In the genomic region with DNA sequence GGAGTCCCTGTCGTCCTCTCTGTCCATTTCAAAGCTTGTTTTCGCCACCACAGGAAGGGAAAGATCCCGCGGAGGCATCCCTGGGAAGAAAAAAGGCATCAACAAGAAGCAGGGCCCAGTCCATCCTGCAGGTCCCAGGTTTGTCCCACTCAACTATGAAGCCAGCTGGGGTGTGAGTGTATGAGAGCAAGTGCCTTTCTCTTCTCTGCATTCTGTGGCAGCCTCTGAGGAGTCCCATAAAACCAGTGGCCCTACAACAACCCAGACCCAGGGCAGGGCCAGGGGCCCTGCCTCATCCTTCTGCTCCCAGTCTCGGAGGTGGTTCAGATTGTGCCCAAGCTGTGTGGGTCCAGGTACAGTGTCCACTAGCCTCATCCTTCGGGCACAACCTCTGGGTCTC, we compare ENCODE assay signal across 38 cellular contexts. TPM values are rescaled to one million over a fixed set of nuclear protein-coding genes. Genes with fewer than 3 reads are reported as not detected.
"Had no signal": no experiment of that assay in that cellular context is flagged by ENCODE, and none has a peak within 500 bp of the region (broad histone marks: within the 10 kb centered on the region; RNA-seq: fewer than 3 reads in every experiment).

No MANE protein-coding gene starts in this region.

- H3K4me1 ChIP-seq: adrenal gland, ascending aorta had no signal

- H3K9me3 ChIP-seq: adrenal gland, ascending aorta had no signal

- H3K27me3 Mint-ChIP-seq: activated B cell treated with CpG ODN at 0.5 μM for 24 hours; activated CD4-positive, alpha-beta memory T cell treated with anti-CD3 and anti-CD28 coated beads for 36 hours; activated CD4-positive, alpha-beta T cell treated with anti-CD3 and anti-CD28 coated beads, Interleukin-2, amount 10 ng/mL, durations not matched to agents 24 days and 14 days; activated CD8-positive, alpha-beta T cell treated with anti-CD3 and anti-CD28 coated beads for 36 hours; activated naive CD8-positive, alpha-beta T cell treated with anti-CD3 and anti-CD28 coated beads for 36 hours; activated T-helper 17 cell treated with anti-CD3 and anti-CD28 coated beads, Interleukin-2, amount 50 U/mL, for 72 hours; central memory CD8-positive, alpha-beta T cell had no signal

- FAIRE-seq: TTC549 had no signal

- H3K4me3 ChIP-seq: adrenal gland, ascending aorta, cardiac muscle cell had no signal

- H3K4me1 Mint-ChIP-seq: activated B cell treated with CpG ODN at 0.5 μM for 24 hours; activated CD4-positive, alpha-beta T cell treated with anti-CD3 and anti-CD28 coated beads, Interleukin-2, amount 10 ng/mL, durations not matched to agents 24 days and 14 days; activated naive CD8-positive, alpha-beta T cell treated with anti-CD3 and anti-CD28 coated beads for 36 hours; activated T-helper 17 cell treated with anti-CD3 and anti-CD28 coated beads, Interleukin-2, amount 50 U/mL, for 72 hours; central memory CD8-positive, alpha-beta T cell had no signal

- H3K36me3 Mint-ChIP-seq: activated CD4-positive, alpha-beta memory T cell treated with anti-CD3 and anti-CD28 coated beads for 36 hours; activated naive CD8-positive, alpha-beta T cell treated with anti-CD3 and anti-CD28 coated beads for 36 hours had no signal

- H3K27ac ChIP-seq: adrenal gland, ascending aorta, cardiac muscle cell, VCaP had no signal

- H3K4me3 Mint-ChIP-seq: activated B cell treated with CpG ODN at 0.5 μM for 24 hours; activated CD4-positive, alpha-beta memory T cell treated with anti-CD3 and anti-CD28 coated beads for 36 hours; activated CD4-positive, alpha-beta T cell treated with anti-CD3 and anti-CD28 coated beads, Interleukin-2, amount 10 ng/mL, durations not matched to agents 24 days and 14 days; activated CD8-positive, alpha-beta T cell treated with anti-CD3 and anti-CD28 coated beads for 36 hours; activated naive CD4-positive, alpha-beta T cell treated with anti-CD3 and anti-CD28 coated beads for 36 hours; activated naive CD8-positive, alpha-beta T cell treated with anti-CD3 and anti-CD28 coated beads for 36 hours; activated T-cell treated with anti-CD3 and anti-CD28 coated beads, Interleukin-2, amount 50 U/mL, for 4 hours; activated T-cell treated with anti-CD3 and anti-CD28 coated beads, Interleukin-2, amount 50 U/mL, for 72 hours; activated T-helper 1 cell treated with anti-CD3 and anti-CD28 coated beads, Interleukin-12 subunit alpha, Interleukin-12 subunit beta, Interleukin-2, Interleukin-4 antibody, amounts not matched to agents 30 ng/mL and 10 ng/mL and 1 ng/mL, durations not matched to agents 14 hours and 24 hours and 36 hours; activated T-helper 17 cell treated with anti-CD3 and anti-CD28 coated beads, Interleukin-2, amount 50 U/mL, for 72 hours; brain; central memory CD8-positive, alpha-beta T cell; T-helper 1 cell treated with Interleukin-12 subunit alpha and Interleukin-12 subunit beta and Interleukin-4 antibody, amounts not matched to agents 30 μg/mL and 1 μg/mL, for 36 hours; T-helper 2 cell treated with Interferon-gamma antibody and Interleukin-4, amounts not matched to agents 5 μg/mL and 100 μg/mL, for 36 hours had no signal

- H3K27ac Mint-ChIP-seq: activated B cell treated with CpG ODN at 0.5 μM for 24 hours; activated CD4-positive, alpha-beta memory T cell treated with anti-CD3 and anti-CD28 coated beads for 36 hours; activated CD4-positive, alpha-beta T cell treated with anti-CD3 and anti-CD28 coated beads, Interleukin-2, amount 10 ng/mL, durations not matched to agents 24 days and 14 days; activated CD8-positive, alpha-beta T cell treated with anti-CD3 and anti-CD28 coated beads for 36 hours; activated naive CD4-positive, alpha-beta T cell treated with anti-CD3 and anti-CD28 coated beads for 36 hours; activated naive CD4-positive, alpha-beta T cell treated with anti-CD3 and anti-CD28 coated beads, Interleukin-2, amount 50 U/mL, for 72 hours; activated naive CD8-positive, alpha-beta T cell treated with anti-CD3 and anti-CD28 coated beads for 36 hours; activated T-cell treated with anti-CD3 and anti-CD28 coated beads, Interleukin-2, amount 50 U/mL, for 72 hours; activated T-helper 1 cell treated with anti-CD3 and anti-CD28 coated beads, Interleukin-12 subunit alpha, Interleukin-12 subunit beta, Interleukin-2, Interleukin-4 antibody, amounts not matched to agents 30 ng/mL and 10 ng/mL and 1 ng/mL, durations not matched to agents 14 hours and 24 hours and 36 hours; activated T-helper 17 cell treated with anti-CD3 and anti-CD28 coated beads, Interleukin-2, amount 50 U/mL, for 72 hours; brain; T-helper 1 cell treated with Interleukin-12 subunit alpha and Interleukin-12 subunit beta and Interleukin-4 antibody, amounts not matched to agents 30 μg/mL and 1 μg/mL, for 36 hours; T-helper 2 cell treated with Interferon-gamma antibody and Interleukin-4, amounts not matched to agents 5 μg/mL and 100 μg/mL, for 36 hours had no signal

- DNase-seq: activated B cell treated with CpG ODN at 0.5 μM for 24 hours; activated CD4-positive, alpha-beta memory T cell treated with anti-CD3 and anti-CD28 coated beads for 36 hours; activated CD4-positive, alpha-beta T cell treated with anti-CD3 and anti-CD28 coated beads for 4 hours; activated CD4-positive, alpha-beta T cell treated with anti-CD3 and anti-CD28 coated beads, Interleukin-2, amount 10 ng/mL, durations not matched to agents 24 days and 14 days; activated CD4-positive, alpha-beta T cell treated with anti-CD3 and anti-CD28 coated beads, Interleukin-2, amount 50 U/mL, for 1 hour; activated CD4-positive, alpha-beta T cell treated with anti-CD3 and anti-CD28 coated beads, Interleukin-2, amount 50 U/mL, for 4 hours; activated CD4-positive, CD25-positive, alpha-beta regulatory T cell treated with anti-CD3 and anti-CD28 coated beads, Interleukin-2, amount 50 U/mL, for 72 hours; activated CD8-positive, alpha-beta memory T cell treated with anti-CD3 and anti-CD28 coated beads, Interleukin-2, amount 50 U/mL, for 4 hours; activated CD8-positive, alpha-beta T cell treated with anti-CD3 and anti-CD28 coated beads for 36 hours; activated effector memory CD4-positive, alpha-beta T cell treated with anti-CD3 and anti-CD28 coated beads, Interleukin-2, amount 50 U/mL, for 16 hours; activated gamma-delta T cell treated with Interleukin-2 at 50 U/mL for 16 hours; activated naive CD4-positive, alpha-beta T cell; activated naive CD4-positive, alpha-beta T cell treated with anti-CD3 and anti-CD28 coated beads for 36 hours; activated naive CD4-positive, alpha-beta T cell treated with anti-CD3 and anti-CD28 coated beads, Interleukin-2, amount 50 U/mL, for 16 hours; activated naive CD8-positive, alpha-beta T cell treated with anti-CD3 and anti-CD28 coated beads for 36 hours; activated T-cell treated with anti-CD3 and anti-CD28 coated beads for 4 hours; activated T-cell treated with anti-CD3 and anti-CD28 coated beads, Interleukin-2, amount 50 U/mL, for 1 hour; activated T-cell treated with anti-CD3 and anti-CD28 coated beads, Interleukin-2, amount 50 U/mL, for 4 hours; activated T-cell treated with anti-CD3 and anti-CD28 coated beads, Interleukin-2, amount 50 U/mL, for 72 hours; adrenal gland; amniotic stem cell; cerebellar nuclear complex; T-helper 1 cell; T-helper 2 cell; T-helper 9 cell had no signal

- H3K27me3 ChIP-seq: adrenal gland, ascending aorta, cardiac muscle cell had no signal

- H3K36me3 ChIP-seq: cardiac muscle cell had no signal

- ATAC-seq: activated CD8-positive, alpha-beta T cell treated with anti-CD3 and anti-CD28 coated beads for 36 hours; activated naive CD4-positive, alpha-beta T cell treated with anti-CD3 and anti-CD28 coated beads, Interleukin-2, amount 50 U/mL, for 72 hours; activated T-cell treated with anti-CD3 and anti-CD28 coated beads, Interleukin-2, amount 50 U/mL, for 4 hours; activated T-cell treated with anti-CD3 and anti-CD28 coated beads, Interleukin-2, amount 50 U/mL, for 72 hours; activated T-helper 17 cell treated with anti-CD3 and anti-CD28 coated beads, Interleukin-2, amount 50 U/mL, for 72 hours had no signal

RNA-seq across cellular contexts. Expression of a gene that starts 18.9 kb away (rescaled TPM):
- total RNA-seq: activated B cell treated with CpG ODN at 0.5 μM for 24 hours; activated CD4-positive, alpha-beta memory T cell treated with anti-CD3 and anti-CD28 coated beads for 36 hours; activated CD4-positive, alpha-beta T cell treated with anti-CD3 and anti-CD28 coated beads, Interleukin-2, amount 10 ng/mL, durations not matched to agents 24 days and 14 days; activated CD8-positive, alpha-beta memory T cell treated with anti-CD3 and anti-CD28 coated beads for 36 hours; activated naive CD4-positive, alpha-beta T cell treated with anti-CD3 and anti-CD28 coated beads for 36 hours; activated naive CD4-positive, alpha-beta T cell treated with anti-CD3 and anti-CD28 coated beads, Interleukin-2, amount 50 U/mL, for 72 hours; activated T-helper 1 cell treated with anti-CD3 and anti-CD28 coated beads, Interleukin-12 subunit alpha, Interleukin-12 subunit beta, Interleukin-2, Interleukin-4 antibody, amounts not matched to agents 30 ng/mL and 10 ng/mL and 1 ng/mL, durations not matched to agents 14 hours and 24 hours and 36 hours; cardiac muscle cell had no signal
- polyA plus RNA-seq: cardiac muscle cell had no signal

RNA-seq across cellular contexts. Expression of a gene that starts 18.9 kb away (rescaled TPM):
- total RNA-seq: activated B cell treated with CpG ODN at 0.5 μM for 24 hours; activated CD4-positive, alpha-beta memory T cell treated with anti-CD3 and anti-CD28 coated beads for 36 hours; activated CD4-positive, alpha-beta T cell treated with anti-CD3 and anti-CD28 coated beads, Interleukin-2, amount 10 ng/mL, durations not matched to agents 24 days and 14 days; activated CD8-positive, alpha-beta memory T cell treated with anti-CD3 and anti-CD28 coated beads for 36 hours; activated CD8-positive, alpha-beta T cell treated with anti-CD3 and anti-CD28 coated beads for 36 hours; activated naive CD4-positive, alpha-beta T cell treated with anti-CD3 and anti-CD28 coated beads for 36 hours; activated naive CD4-positive, alpha-beta T cell treated with anti-CD3 and anti-CD28 coated beads, Interleukin-2, amount 50 U/mL, for 72 hours; activated naive CD8-positive, alpha-beta T cell treated with anti-CD3 and anti-CD28 coated beads for 36 hours; activated T-cell treated with anti-CD3 and anti-CD28 coated beads, Interleukin-2, amount 50 U/mL, for 4 hours; activated T-cell treated with anti-CD3 and anti-CD28 coated beads, Interleukin-2, amount 50 U/mL, for 72 hours; activated T-helper 1 cell treated with anti-CD3 and anti-CD28 coated beads, Interleukin-12 subunit alpha, Interleukin-12 subunit beta, Interleukin-2, Interleukin-4 antibody, amounts not matched to agents 30 ng/mL and 10 ng/mL and 1 ng/mL, durations not matched to agents 14 hours and 24 hours and 36 hours; activated T-helper 17 cell treated with anti-CD3 and anti-CD28 coated beads, Interleukin-2, amount 50 U/mL, for 72 hours; ascending aorta; bronchial epithelial cell; cardiac muscle cell had no signal
- polyA plus RNA-seq: cardiac muscle cell had no signal
